In the genomic region with DNA sequence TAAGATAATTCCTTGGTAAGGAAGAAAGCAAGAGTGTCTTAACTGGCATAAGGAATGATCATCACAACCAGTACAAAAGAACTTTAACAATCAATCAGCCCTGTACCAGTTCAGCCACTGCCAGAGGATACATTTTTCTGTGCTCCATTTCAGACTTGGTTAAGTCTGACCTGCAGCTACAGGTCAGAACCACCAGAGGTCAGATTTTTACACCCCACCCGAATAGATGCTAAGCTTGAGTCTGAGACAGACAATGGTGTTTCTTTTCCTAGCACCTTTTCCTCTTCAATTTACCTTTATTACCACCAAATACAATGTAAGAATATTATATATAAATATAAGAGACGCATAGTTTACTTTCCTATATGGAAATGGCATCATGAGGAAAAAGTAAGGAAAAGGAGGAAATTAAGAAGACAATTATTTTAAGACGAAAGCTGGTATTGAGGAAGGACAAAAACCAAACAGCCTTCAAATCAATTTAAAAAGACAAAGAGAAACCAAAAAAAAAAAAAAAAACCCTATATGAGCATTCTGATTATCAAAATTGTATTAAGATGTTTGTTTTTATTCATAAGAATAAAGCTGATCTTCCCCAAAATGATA, we compare ENCODE assay signal across 8 cellular contexts.
DNase-seq lines count a peak whose midpoint lies in the region; ATAC-seq and TF ChIP-seq lines count a peak whose summit lies in the region.

No MANE protein-coding gene starts in this region.

- peak; percentile 80 for ATAC-seq in GM18873 (IDR thresholded peaks at IDR 0.05; ENCODE audit: low FRiP score, unreplicated experiment)
- ATAC-seq in HG02973 (IDR thresholded peaks at IDR 0.05; ENCODE audit: unreplicated experiment) = peak; percentile 95

- DNase-seq in DMS114 treated with DMSO at 0.1 percent for 48 hours (lab: John Stamatoyannopoulos, UW; ENCODE audit: unreplicated experiment) (peak; percentile 19), NCI-H345 treated with DMSO at 0.1 percent for 48 hours (lab: John Stamatoyannopoulos, UW; ENCODE audit: unreplicated experiment) (peak; percentile 46), cardiac fibroblast (ENCODE audit: low read depth in 2 of 2) (peak; percentile 80 to 83), left kidney (ENCODE audit: low read depth, low spot score) (peak; percentile 75), NCI-H774 (lab: John Stamatoyannopoulos, UW) (no peak), NCI-H526 treated with DMSO at 0.1 percent for 48 hours (lab: John Stamatoyannopoulos, UW) (no peak)

- TF ChIP-seq CTCF in cardiac fibroblast (IDR thresholded peaks at IDR 0.05; ENCODE audit: low read depth, low read length) = peak; percentile 87

- H3K4me3 ChIP-seq in cardiac fibroblast (replicated peaks in 1 of 2; ENCODE audit: low read depth in 2 of 2, low read length in 2 of 2) = no peak overlapping the region

Comparison
In these comparisons a context has a peak if more than half of its experiments do, and no peak if none do; other contexts are left out.
1. DNase-seq: peak in DMS114 treated with DMSO at 0.1 percent for 48 hours (single experiment), NCI-H345 treated with DMSO at 0.1 percent for 48 hours (single experiment), cardiac fibroblast (2 of 2) and left kidney (single experiment); none in NCI-H774 (single experiment) and NCI-H526 treated with DMSO at 0.1 percent for 48 hours (single experiment).